In the genomic region with DNA sequence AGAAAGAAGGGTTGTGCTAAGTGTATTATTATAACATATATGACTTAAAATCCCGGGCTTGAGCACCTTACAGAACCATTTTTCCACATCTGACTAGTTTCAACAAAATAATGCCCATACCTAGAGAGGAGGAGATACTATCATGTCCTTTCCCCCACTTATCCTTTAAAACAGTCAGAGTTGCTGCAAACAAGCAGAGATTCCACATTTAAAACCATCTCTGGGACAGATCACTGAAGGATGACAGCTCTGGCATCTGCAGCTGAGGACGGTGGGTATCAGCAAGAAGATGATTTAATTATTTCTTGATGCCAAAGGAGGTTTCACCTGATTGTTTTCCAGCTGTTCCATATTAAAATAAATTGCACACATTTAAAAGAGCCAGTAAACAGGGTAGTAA, we compare ENCODE assay signal across 20 cellular contexts.
DNase-seq lines count a peak whose midpoint lies in the region; ATAC-seq, FAIRE-seq and TF ChIP-seq lines count a peak whose summit lies in the region.
"Had no signal": no experiment of that assay in that cellular context is flagged by ENCODE, and none has a peak within 500 bp of the region (broad histone marks: within the 10 kb centered on the region; RNA-seq: fewer than 3 reads in every experiment).

No MANE protein-coding gene starts in this region.

- peak; percentile 33 for TF ChIP-seq RAD21 in SK-N-SH (IDR thresholded peaks at IDR 0.05; ENCODE audit: low read length)

- no peaks in the 10 kb centered on the region for H3K9me3 ChIP-seq in BE2C
- H3K9me3 ChIP-seq in SK-N-SH, result no peaks in the 10 kb centered on the region
- H3K9me3 ChIP-seq in endothelial cell of umbilical vein (replicated peaks; ENCODE audit: control insufficient read depth, insufficient read depth, low read length), result no peaks in the 10 kb centered on the region
- H3K9me3 ChIP-seq: A549, BLaER1 had no signal

- H3K4me3 Mint-ChIP-seq in activated T-helper 1 cell treated with anti-CD3 and anti-CD28 coated beads, Interleukin-12 subunit alpha, Interleukin-12 subunit beta, Interleukin-2, Interleukin-4 antibody, amounts not matched to agents 30 ng/mL and 10 ng/mL and 1 ng/mL, durations not matched to agents 14 hours and 24 hours and 36 hours, result no peak overlapping the region
- H3K4me3 Mint-ChIP-seq: CD4-positive, CD25-positive, alpha-beta regulatory T cell; CD8-positive, alpha-beta T cell; GM23338; H9 had no signal

- H3K27me3 Mint-ChIP-seq in activated T-helper 1 cell treated with anti-CD3 and anti-CD28 coated beads, Interleukin-12 subunit alpha, Interleukin-12 subunit beta, Interleukin-2, Interleukin-4 antibody, amounts not matched to agents 30 ng/mL and 10 ng/mL and 1 ng/mL, durations not matched to agents 14 hours and 24 hours and 36 hours (ENCODE audit: insufficient read depth), result no peaks in the 10 kb centered on the region

- dilution Hi-C loops in endothelial cell of umbilical vein (cut with MboI; ENCODE audit: extremely low pct_ligation_motif_present, low sequenced_read_pairs), result no loop called here

- peaks cover 8% of the 10 kb centered on the region for H3K4me1 ChIP-seq in BE2C
- H3K4me1 ChIP-seq in SK-N-SH (ENCODE audit: control insufficient read depth in 1 of 2, insufficient read depth in 2 of 2, low read depth in 1 of 2, low read length in 1 of 2), result peaks cover 0 to 11% of the 10 kb centered on the region in 2 experiments; a peak in 3 of 4 replicates
- H3K4me1 ChIP-seq in endothelial cell of umbilical vein (ENCODE audit: control insufficient read depth, extremely low read depth, insufficient read depth, low read length), result peaks cover 5% of the 10 kb centered on the region
- H3K4me1 ChIP-seq: A549, BLaER1, Caco-2 had no signal

- H3K9me2 ChIP-seq in SK-N-SH, result no peaks in the 10 kb centered on the region

- POLR2A ChIA-PET in SK-N-SH (lab: Yijun Ruan, JAX) (no interaction called here), endothelial cell of umbilical vein (lab: Charles Lee) (no interaction called here)

- peak; percentile 67 for DNase-seq in BE2C
- DNase-seq in SK-N-SH, result peak; percentile 78
- DNase-seq in endothelial cell of umbilical vein (ENCODE audit: low read depth, low spot score), result no peak
- DNase-seq in NCI-H748 treated with DMSO at 0.1 percent for 48 hours (lab: John Stamatoyannopoulos, UW), result no peak
- DNase-seq in activated T-helper 1 cell treated with anti-CD3 and anti-CD28 coated beads, Interleukin-12 subunit alpha, Interleukin-12 subunit beta, Interleukin-2, Interleukin-4 antibody, amounts not matched to agents 30 ng/mL and 10 ng/mL and 1 ng/mL, durations not matched to agents 14 hours and 24 hours and 36 hours (ENCODE audit: low spot score), result no peak
- DNase-seq: 8988T; Caco-2; CD4-positive, CD25-positive, alpha-beta regulatory T cell; CD8-positive, alpha-beta T cell; DMS79; GDM1; H9 had no signal

- intact Hi-C loops in endothelial cell of umbilical vein (cut with micrococcal nuclease), result loop anchor here (1.0 kb wide), 1 partner anchor 85 kb away; no protein-coding TSS in a partner anchor
- intact Hi-C loops in activated T-helper 1 cell treated with anti-CD3 and anti-CD28 coated beads, Interleukin-12 subunit alpha, Interleukin-12 subunit beta, Interleukin-2, Interleukin-4 antibody, amounts not matched to agents 30 ng/mL and 10 ng/mL and 1 ng/mL, durations not matched to agents 14 hours and 24 hours and 36 hours (cut with micrococcal nuclease), result no loop called here

- no peaks in the 10 kb centered on the region for H3K36me3 ChIP-seq in BE2C
- H3K36me3 ChIP-seq in SK-N-SH (replicated peaks in 1 of 2; ENCODE audit: control insufficient read depth in 1 of 2, insufficient read depth in 2 of 2, low read length in 1 of 2), result no peaks in the 10 kb centered on the region
- no peaks in the 10 kb centered on the region for H3K36me3 ChIP-seq in endothelial cell of umbilical vein (ENCODE audit: control insufficient read depth in 2 of 2, extremely low read depth in 1 of 2, insufficient read depth in 2 of 2, low read length in 2 of 2)
- H3K36me3 ChIP-seq: BLaER1 had no signal

- FAIRE-seq in endothelial cell of umbilical vein (lab: Jason Lieb, UNC), result peak; percentile 57
- FAIRE-seq: A549, GM12878, GM19239 had no signal

- no peaks in the 10 kb centered on the region for H3F3A ChIP-seq in SK-N-SH (replicated peaks; ENCODE audit: insufficient read depth)

- peak overlapping the region in 1 of 2 experiments; percentile 62; a peak in 2 of 4 replicates for H3K27ac ChIP-seq in SK-N-SH (ENCODE audit: low read depth in 2 of 2, low read length in 1 of 2)
- H3K27ac ChIP-seq in endothelial cell of umbilical vein (ENCODE audit: insufficient read depth, low read depth, low read length), result no peak overlapping the region
- H3K27ac ChIP-seq: A549, BLaER1, C4-2B had no signal

- CTCF ChIA-PET in SK-N-SH (lab: Yijun Ruan, JAX), result no interaction called here
- CTCF ChIA-PET in endothelial cell of umbilical vein (lab: Charles Lee), result interaction anchor here (0.9 kb wide), 1 partner anchor 11 kb away, joined by 3 read pairs; no protein-coding TSS in a partner anchor

- peaks cover 15% of the 10 kb centered on the region for H3K9me3 Mint-ChIP-seq in activated T-helper 1 cell treated with anti-CD3 and anti-CD28 coated beads, Interleukin-12 subunit alpha, Interleukin-12 subunit beta, Interleukin-2, Interleukin-4 antibody, amounts not matched to agents 30 ng/mL and 10 ng/mL and 1 ng/mL, durations not matched to agents 14 hours and 24 hours and 36 hours
- H3K9me3 Mint-ChIP-seq: CD8-positive, alpha-beta T cell had no signal

- no peak overlapping the region for H2AFZ ChIP-seq in SK-N-SH (ENCODE audit: low read depth)
- H2AFZ ChIP-seq in endothelial cell of umbilical vein (ENCODE audit: low read depth, low read length), result no peak overlapping the region
- H2AFZ ChIP-seq: GM23338 had no signal

- no peak for ATAC-seq in activated CD4-positive, CD25-positive, alpha-beta regulatory T cell treated with anti-CD3 and anti-CD28 coated beads, Interleukin-2, amount 50 U/mL, for 24 hours
- ATAC-seq: A549; CD8-positive, alpha-beta T cell; GM12878; GM23338; HCT116 had no signal

- H3K4me3 ChIP-seq in BE2C (ENCODE audit: low read depth, low read length) (no peak overlapping the region), SK-N-SH (ENCODE audit: low read depth in 2 of 2, low read length in 1 of 2) (no peak overlapping the region), endothelial cell of umbilical vein (replicated peaks in 1 of 3; ENCODE audit: insufficient read depth in 1 of 3, low read depth in 1 of 3, low read length in 3 of 3) (no peak overlapping the region)
- H3K4me3 ChIP-seq: A549, BLaER1, GM12878, GM23338 had no signal

- H3K27ac Mint-ChIP-seq in activated T-helper 1 cell treated with anti-CD3 and anti-CD28 coated beads, Interleukin-12 subunit alpha, Interleukin-12 subunit beta, Interleukin-2, Interleukin-4 antibody, amounts not matched to agents 30 ng/mL and 10 ng/mL and 1 ng/mL, durations not matched to agents 14 hours and 24 hours and 36 hours, result no peak overlapping the region
- H3K27ac Mint-ChIP-seq: CD4-positive, CD25-positive, alpha-beta regulatory T cell; CD8-positive, alpha-beta T cell; GM23338; H9 had no signal

- no peaks in the 10 kb centered on the region for H4K20me1 ChIP-seq in SK-N-SH (ENCODE audit: insufficient read depth)
- no peaks in the 10 kb centered on the region for H4K20me1 ChIP-seq in endothelial cell of umbilical vein (replicated peaks; ENCODE audit: control insufficient read depth, extremely low read depth, insufficient read depth, low read length)
- H4K20me1 ChIP-seq: BLaER1 had no signal

- H3K79me2 ChIP-seq in SK-N-SH (ENCODE audit: insufficient read depth), result no peaks in the 10 kb centered on the region
- no peaks in the 10 kb centered on the region for H3K79me2 ChIP-seq in endothelial cell of umbilical vein (ENCODE audit: control insufficient read depth, insufficient read depth, low read length)

- no peak overlapping the region for H3K9ac ChIP-seq in SK-N-SH
- no peak overlapping the region for H3K9ac ChIP-seq in endothelial cell of umbilical vein (replicated peaks; ENCODE audit: extremely low read depth, insufficient read depth, low read length)
- H3K9ac ChIP-seq: BLaER1 had no signal

- H3K36me3 Mint-ChIP-seq in activated T-helper 1 cell treated with anti-CD3 and anti-CD28 coated beads, Interleukin-12 subunit alpha, Interleukin-12 subunit beta, Interleukin-2, Interleukin-4 antibody, amounts not matched to agents 30 ng/mL and 10 ng/mL and 1 ng/mL, durations not matched to agents 14 hours and 24 hours and 36 hours (ENCODE audit: low read depth), result no peaks in the 10 kb centered on the region
- H3K36me3 Mint-ChIP-seq: CD4-positive, CD25-positive, alpha-beta regulatory T cell; CD8-positive, alpha-beta T cell had no signal

- WGBS in SK-N-SH (ENCODE audit: low lambda C conversion rate), result 3% methylated on average over 2 of the region's 2 CpGs

- no peaks in the 10 kb centered on the region for H3K4me1 Mint-ChIP-seq in activated T-helper 1 cell treated with anti-CD3 and anti-CD28 coated beads, Interleukin-12 subunit alpha, Interleukin-12 subunit beta, Interleukin-2, Interleukin-4 antibody, amounts not matched to agents 30 ng/mL and 10 ng/mL and 1 ng/mL, durations not matched to agents 14 hours and 24 hours and 36 hours (ENCODE audit: low read depth)
- H3K4me1 Mint-ChIP-seq: CD4-positive, CD25-positive, alpha-beta regulatory T cell; GM23338; H9 had no signal

- peak in 1 of 2 experiments; percentile 88; a peak in 2 of 4 replicates for TF ChIP-seq EP300 in SK-N-SH (IDR thresholded peaks at IDR 0.05; ENCODE audit: borderline replicate concordance in 1 of 2, low read depth in 1 of 2, low read length in 1 of 2)

- no peaks in the 10 kb centered on the region for H3K9me1 ChIP-seq in endothelial cell of umbilical vein (replicated peaks; ENCODE audit: control insufficient read depth, extremely low read depth, insufficient read depth, low read length)

- TF ChIP-seq POLR2A in endothelial cell of umbilical vein (IDR thresholded peaks at IDR 0.05; ENCODE audit: low read depth, low read length), result no peak

- BruUV-seq in endothelial cell of umbilical vein (replicated peaks; lab: Mats Ljungman, UMichigan), result no TSS peak

- no peaks in the 10 kb centered on the region for H3K27me3 ChIP-seq in BE2C
- no peaks in the 10 kb centered on the region for H3K27me3 ChIP-seq in SK-N-SH (ENCODE audit: insufficient read depth)
- H3K27me3 ChIP-seq in endothelial cell of umbilical vein (ENCODE audit: control insufficient read depth in 2 of 2, insufficient read depth in 2 of 2, low read length in 2 of 2), result no peaks in the 10 kb centered on the region
- H3K27me3 ChIP-seq: BLaER1 had no signal

- H3K4me2 ChIP-seq in SK-N-SH (no peak overlapping the region), endothelial cell of umbilical vein (ENCODE audit: insufficient read depth, low read length) (no peak overlapping the region)
- H3K4me2 ChIP-seq: A549, BLaER1, GM23338 had no signal

- TF ChIP-seq CTCF in BE2C (IDR thresholded peaks at IDR 0.05; ENCODE audit: low read depth, low read length) (no peak), SK-N-SH (IDR thresholded peaks at IDR 0.05) (no peak), endothelial cell of umbilical vein (IDR thresholded peaks at IDR 0.05; ENCODE audit: extremely low read depth in 1 of 2, insufficient read depth in 1 of 2, low read depth in 1 of 2, low read length in 2 of 2) (no peak)

TF ChIP-seq in SK-N-SH, 30 proteins besides CTCF, POLR2A, EP300 and RAD21 (continues in another document):
- no peak for TF ChIP-seq NFIC (IDR thresholded peaks at IDR 0.05; ENCODE audit: borderline replicate concordance)
- no peak for TF ChIP-seq ELF1 (IDR thresholded peaks at IDR 0.05)

Comparison
In these comparisons a context has a peak if more than half of its experiments do, and no peak if none do; other contexts are left out.
1. DNase-seq: peak in BE2C (single experiment) and SK-N-SH (single experiment); none in endothelial cell of umbilical vein (single experiment), NCI-H748 treated with DMSO at 0.1 percent for 48 hours (single experiment) and activated T-helper 1 cell treated with anti-CD3 and anti-CD28 coated beads, Interleukin-12 subunit alpha, Interleukin-12 subunit beta, Interleukin-2, Interleukin-4 antibody, amounts not matched to agents 30 ng/mL and 10 ng/mL and 1 ng/mL, durations not matched to agents 14 hours and 24 hours and 36 hours (single experiment).